In the genomic region with DNA sequence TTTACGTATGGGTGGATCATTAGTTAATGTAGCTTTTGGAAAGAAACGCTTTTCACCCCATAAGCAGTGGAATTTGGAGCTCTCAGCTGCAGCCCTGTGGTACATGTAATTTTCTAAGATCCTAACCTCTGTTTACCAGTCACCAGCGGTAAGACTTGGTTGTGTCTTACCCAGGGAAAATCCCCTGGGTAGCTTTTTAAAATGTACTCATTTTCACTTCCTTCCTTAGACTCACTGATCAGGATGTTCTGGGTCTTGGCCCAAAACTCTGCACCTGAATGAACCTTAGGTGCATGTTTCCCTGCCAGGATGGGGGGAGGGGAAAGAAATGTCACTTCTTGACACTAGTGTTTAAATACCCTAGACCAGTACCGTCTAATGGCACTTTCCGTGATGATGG, we compare ENCODE assay signal across 29 cellular contexts.
"Had no signal": no experiment of that assay in that cellular context is flagged by ENCODE, and none has a peak within 500 bp of the region (broad histone marks: within the 10 kb centered on the region; RNA-seq: fewer than 3 reads in every experiment).

No MANE protein-coding gene starts in this region.

- H3K4me1 Mint-ChIP-seq: activated CD4-positive, alpha-beta T cell treated with anti-CD3 and anti-CD28 coated beads, Interleukin-2, amount 10 ng/mL, durations not matched to agents 24 days and 14 days had no signal

- H3K36me3 Mint-ChIP-seq: activated naive CD4-positive, alpha-beta T cell treated with anti-CD3 and anti-CD28 coated beads, Interleukin-2, amount 50 U/mL, for 72 hours had no signal

- H3K4me2 ChIP-seq: SK-N-SH had no signal

- H3K4me3 Mint-ChIP-seq: activated CD4-positive, alpha-beta T cell treated with anti-CD3 and anti-CD28 coated beads, Interleukin-2, amount 10 ng/mL, durations not matched to agents 24 days and 14 days; activated naive CD4-positive, alpha-beta T cell treated with anti-CD3 and anti-CD28 coated beads for 36 hours; activated T-cell treated with anti-CD3 and anti-CD28 coated beads, Interleukin-2, amount 50 U/mL, for 4 hours; activated T-helper 1 cell treated with anti-CD3 and anti-CD28 coated beads, Interleukin-12 subunit alpha, Interleukin-12 subunit beta, Interleukin-2, Interleukin-4 antibody, amounts not matched to agents 30 ng/mL and 10 ng/mL and 1 ng/mL, durations not matched to agents 14 hours and 24 hours and 36 hours; T-helper 1 cell treated with Interleukin-12 subunit alpha and Interleukin-12 subunit beta and Interleukin-4 antibody, amounts not matched to agents 30 μg/mL and 1 μg/mL, for 36 hours; T-helper 2 cell treated with Interferon-gamma antibody and Interleukin-4, amounts not matched to agents 5 μg/mL and 100 μg/mL, for 36 hours had no signal

- H3K27ac Mint-ChIP-seq: activated CD4-positive, alpha-beta T cell treated with anti-CD3 and anti-CD28 coated beads, Interleukin-2, amount 10 ng/mL, durations not matched to agents 24 days and 14 days; activated naive CD4-positive, alpha-beta T cell treated with anti-CD3 and anti-CD28 coated beads for 36 hours; activated naive CD4-positive, alpha-beta T cell treated with anti-CD3 and anti-CD28 coated beads, Interleukin-2, amount 50 U/mL, for 72 hours; activated T-helper 1 cell treated with anti-CD3 and anti-CD28 coated beads, Interleukin-12 subunit alpha, Interleukin-12 subunit beta, Interleukin-2, Interleukin-4 antibody, amounts not matched to agents 30 ng/mL and 10 ng/mL and 1 ng/mL, durations not matched to agents 14 hours and 24 hours and 36 hours; T-helper 1 cell treated with Interleukin-12 subunit alpha and Interleukin-12 subunit beta and Interleukin-4 antibody, amounts not matched to agents 30 μg/mL and 1 μg/mL, for 36 hours; T-helper 2 cell treated with Interferon-gamma antibody and Interleukin-4, amounts not matched to agents 5 μg/mL and 100 μg/mL, for 36 hours had no signal

- H3K4me3 ChIP-seq: adrenal gland, body of pancreas, breast epithelium, SJCRH30 had no signal

- H3K4me1 ChIP-seq: adrenal gland, body of pancreas, breast epithelium, SJCRH30 had no signal

- ATAC-seq: activated naive CD4-positive, alpha-beta T cell treated with anti-CD3 and anti-CD28 coated beads, Interleukin-2, amount 50 U/mL, for 72 hours; activated T-cell treated with anti-CD3 and anti-CD28 coated beads, Interleukin-2, amount 50 U/mL, for 4 hours; body of pancreas had no signal

- H3K36me3 ChIP-seq: adrenal gland, breast epithelium, SJCRH30 had no signal

- DNase-seq: activated CD4-positive, alpha-beta T cell treated with anti-CD3 and anti-CD28 coated beads, Interleukin-2, amount 10 ng/mL, durations not matched to agents 24 days and 14 days; activated CD4-positive, alpha-beta T cell treated with anti-CD3 and anti-CD28 coated beads, Interleukin-2, amount 50 U/mL, for 48 hours; activated CD8-positive, alpha-beta memory T cell treated with anti-CD3 and anti-CD28 coated beads, Interleukin-2, amount 50 U/mL, for 4 hours; activated gamma-delta T cell treated with Interleukin-2 at 50 U/mL for 16 hours; activated naive CD4-positive, alpha-beta T cell treated with anti-CD3 and anti-CD28 coated beads for 36 hours; activated T-cell treated with anti-CD3 and anti-CD28 coated beads for 4 hours; activated T-cell treated with anti-CD3 and anti-CD28 coated beads, Interleukin-2, amount 50 U/mL, for 4 hours; adrenal gland; body of pancreas; NCI-H1105; NCI-H1417 treated with DMSO at 0.1 percent for 48 hours; NCI-H187 treated with DMSO at 0.1 percent for 48 hours; NCI-H2081; NCI-H2171 treated with DMSO at 0.1 percent for 48 hours; NCI-H2227 treated with DMSO at 0.1 percent for 48 hours; NCI-H446 treated with DMSO at 0.1 percent for 48 hours; NCI-H524 treated with DMSO at 0.1 percent for 48 hours; NK-92 treated with Interleukin-12 subunit alpha and Interleukin-12 subunit beta, amount 100 ng/mL, for 24 hours; OCI-M1; SHP77; SJCRH30; SK-N-SH had no signal

- H3K27me3 Mint-ChIP-seq: activated CD4-positive, alpha-beta T cell treated with anti-CD3 and anti-CD28 coated beads, Interleukin-2, amount 10 ng/mL, durations not matched to agents 24 days and 14 days had no signal

- H3K27ac ChIP-seq: adrenal gland, body of pancreas, breast epithelium, SJCRH30 had no signal

- H3K9me3 Mint-ChIP-seq: activated T-cell treated with anti-CD3 and anti-CD28 coated beads, Interleukin-2, amount 50 U/mL, for 4 hours; activated T-helper 1 cell treated with anti-CD3 and anti-CD28 coated beads, Interleukin-12 subunit alpha, Interleukin-12 subunit beta, Interleukin-2, Interleukin-4 antibody, amounts not matched to agents 30 ng/mL and 10 ng/mL and 1 ng/mL, durations not matched to agents 14 hours and 24 hours and 36 hours; T-helper 1 cell treated with Interleukin-12 subunit alpha and Interleukin-12 subunit beta and Interleukin-4 antibody, amounts not matched to agents 30 μg/mL and 1 μg/mL, for 36 hours; T-helper 2 cell treated with Interferon-gamma antibody and Interleukin-4, amounts not matched to agents 5 μg/mL and 100 μg/mL, for 36 hours had no signal

- H3K9me3 ChIP-seq: adrenal gland, body of pancreas, breast epithelium, SJCRH30, SK-N-SH had no signal

- H3K9me2 ChIP-seq: SK-N-SH had no signal

- FAIRE-seq: astrocyte, TTC549 had no signal
